ENCODE assay signal across 38 cellular contexts in the genomic region with DNA sequence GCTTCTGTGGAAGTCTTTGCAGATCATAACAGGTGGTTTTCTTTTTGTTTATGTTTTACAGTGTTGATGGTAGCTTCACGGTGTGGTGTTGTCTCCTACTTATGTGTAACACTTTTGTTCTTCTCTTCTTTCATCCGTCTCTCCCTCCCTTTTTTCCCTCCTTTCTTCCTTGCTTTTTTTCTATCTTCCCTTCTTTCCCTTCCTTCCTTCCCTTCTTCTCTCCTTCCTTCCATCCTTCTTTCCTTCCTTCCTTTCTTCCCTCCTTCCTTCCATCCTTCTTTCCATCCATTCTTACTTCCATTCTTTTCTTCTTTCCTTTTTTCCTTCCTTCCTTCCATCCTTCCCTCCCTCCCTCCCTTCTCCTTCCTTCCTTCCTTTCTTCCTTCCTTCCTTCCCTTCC. TPM values are rescaled to one million over a fixed set of nuclear protein-coding genes. Genes with fewer than 3 reads are reported as not detected.
"Had no signal": no experiment of that assay in that cellular context is flagged by ENCODE, and none has a peak within 500 bp of the region (broad histone marks: within the 10 kb centered on the region; RNA-seq: fewer than 3 reads in every experiment).

No MANE protein-coding gene starts in this region.

- H3K4me1 Mint-ChIP-seq: activated naive CD4-positive, alpha-beta T cell treated with anti-CD3 and anti-CD28 coated beads, Interleukin-2, amount 10 ng/mL, durations not matched to agents 7 days and 5 days; activated naive CD4-positive, alpha-beta T cell treated with anti-CD3 and anti-CD28 coated beads, Interleukin-2, amount 50 U/mL, for 24 hours; activated naive CD8-positive, alpha-beta T cell treated with anti-CD3 and anti-CD28 coated beads for 36 hours; activated naive CD8-positive, alpha-beta T cell treated with anti-CD3 and anti-CD28 coated beads, Interleukin-2, amount 10 ng/mL, durations not matched to agents 7 days and 5 days; activated naive CD8-positive, alpha-beta T cell treated with anti-CD3 and anti-CD28 coated beads, Interleukin-2, amount 50 U/mL, for 24 hours; activated T-helper 17 cell treated with anti-CD3 and anti-CD28 coated beads, Interleukin-2, amount 50 U/mL, for 72 hours; central memory CD8-positive, alpha-beta T cell had no signal

- FAIRE-seq: astrocyte, bronchial epithelial cell, colon had no signal

- H3K27ac Mint-ChIP-seq: activated naive CD4-positive, alpha-beta T cell treated with anti-CD3 and anti-CD28 coated beads for 36 hours; activated naive CD4-positive, alpha-beta T cell treated with anti-CD3 and anti-CD28 coated beads, Interleukin-2, amount 10 ng/mL, durations not matched to agents 7 days and 5 days; activated naive CD4-positive, alpha-beta T cell treated with anti-CD3 and anti-CD28 coated beads, Interleukin-2, amount 50 U/mL, for 24 hours; activated naive CD4-positive, alpha-beta T cell treated with anti-CD3 and anti-CD28 coated beads, Interleukin-2, amount 50 U/mL, for 72 hours; activated naive CD8-positive, alpha-beta T cell; activated naive CD8-positive, alpha-beta T cell treated with anti-CD3 and anti-CD28 coated beads for 36 hours; activated naive CD8-positive, alpha-beta T cell treated with anti-CD3 and anti-CD28 coated beads, Interleukin-2, amount 10 ng/mL, durations not matched to agents 7 days and 5 days; activated naive CD8-positive, alpha-beta T cell treated with anti-CD3 and anti-CD28 coated beads, Interleukin-2, amount 50 U/mL, for 24 hours; activated T-cell treated with anti-CD3 and anti-CD28 coated beads, Interleukin-2, amount 50 U/mL, for 24 hours; activated T-cell treated with anti-CD3 and anti-CD28 coated beads, Interleukin-2, amount 50 U/mL, for 72 hours; activated T-helper 1 cell treated with anti-CD3 and anti-CD28 coated beads, Interleukin-12 subunit alpha, Interleukin-12 subunit beta, Interleukin-2, Interleukin-4 antibody, amounts not matched to agents 30 ng/mL and 10 ng/mL and 1 ng/mL, durations not matched to agents 14 hours and 24 hours and 36 hours; activated T-helper 17 cell treated with anti-CD3 and anti-CD28 coated beads, Interleukin-2, amount 50 U/mL, for 72 hours; activated T-helper 2 cell treated with anti-CD3 and anti-CD28 coated beads, Interferon-gamma antibody, Interleukin-2, Interleukin-4, amounts not matched to agents 10 μg/mL and 5 μg/mL and 100 μg/mL, durations not matched to agents 14 hours and 24 hours and 36 hours; brain had no signal

- H3K4me3 ChIP-seq: adrenal gland, ascending aorta, body of pancreas, breast epithelium, cardiac muscle cell had no signal

- H3K36me3 ChIP-seq: adrenal gland, ascending aorta, brain microvascular endothelial cell, breast epithelium, cardiac muscle cell had no signal

- H3K4me1 ChIP-seq: adrenal gland, ascending aorta, body of pancreas, breast epithelium had no signal

- DNase-seq: activated effector memory CD4-positive, alpha-beta T cell treated with Interleukin-2 at 50 U/mL for 16 hours; activated gamma-delta T cell; activated gamma-delta T cell treated with Interleukin-2 at 50 U/mL for 16 hours; activated naive CD4-positive, alpha-beta T cell; activated naive CD4-positive, alpha-beta T cell treated with anti-CD3 and anti-CD28 coated beads for 36 hours; activated naive CD4-positive, alpha-beta T cell treated with anti-CD3 and anti-CD28 coated beads, Interleukin-2, amount 10 ng/mL, durations not matched to agents 7 days and 5 days; activated naive CD4-positive, alpha-beta T cell treated with anti-CD3 and anti-CD28 coated beads, Interleukin-2, amount 50 U/mL, for 16 hours; activated naive CD4-positive, alpha-beta T cell treated with Interleukin-2 at 50 U/mL for 16 hours; activated naive CD8-positive, alpha-beta T cell treated with anti-CD3 and anti-CD28 coated beads for 36 hours; activated naive CD8-positive, alpha-beta T cell treated with anti-CD3 and anti-CD28 coated beads, Interleukin-2, amount 10 ng/mL, durations not matched to agents 7 days and 5 days; activated naive CD8-positive, alpha-beta T cell treated with anti-CD3 and anti-CD28 coated beads, Interleukin-2, amount 50 U/mL, for 24 hours; activated T-cell treated with anti-CD3 and anti-CD28 coated beads, Interleukin-2, amount 50 U/mL, for 24 hours; activated T-cell treated with anti-CD3 and anti-CD28 coated beads, Interleukin-2, amount 50 U/mL, for 4 hours; activated T-cell treated with anti-CD3 and anti-CD28 coated beads, Interleukin-2, amount 50 U/mL, for 48 hours; activated T-cell treated with anti-CD3 and anti-CD28 coated beads, Interleukin-2, amount 50 U/mL, for 72 hours; adrenal gland; amniotic stem cell; amygdala; anterior cingulate cortex; aorta; body of pancreas; brain microvascular endothelial cell; caudate nucleus; cerebellar nuclear complex had no signal

- H3K27me3 Mint-ChIP-seq: activated naive CD4-positive, alpha-beta T cell treated with anti-CD3 and anti-CD28 coated beads, Interleukin-2, amount 10 ng/mL, durations not matched to agents 7 days and 5 days; activated naive CD4-positive, alpha-beta T cell treated with anti-CD3 and anti-CD28 coated beads, Interleukin-2, amount 50 U/mL, for 24 hours; activated naive CD8-positive, alpha-beta T cell treated with anti-CD3 and anti-CD28 coated beads for 36 hours; central memory CD8-positive, alpha-beta T cell had no signal

- H3K9me3 Mint-ChIP-seq: activated naive CD4-positive, alpha-beta T cell treated with anti-CD3 and anti-CD28 coated beads for 36 hours; activated naive CD4-positive, alpha-beta T cell treated with anti-CD3 and anti-CD28 coated beads, Interleukin-2, amount 10 ng/mL, durations not matched to agents 7 days and 5 days; activated naive CD4-positive, alpha-beta T cell treated with anti-CD3 and anti-CD28 coated beads, Interleukin-2, amount 50 U/mL, for 24 hours; activated naive CD8-positive, alpha-beta T cell treated with anti-CD3 and anti-CD28 coated beads for 36 hours; activated naive CD8-positive, alpha-beta T cell treated with anti-CD3 and anti-CD28 coated beads, Interleukin-2, amount 50 U/mL, for 24 hours; activated T-cell treated with anti-CD3 and anti-CD28 coated beads, Interleukin-2, amount 50 U/mL, for 24 hours; activated T-cell treated with anti-CD3 and anti-CD28 coated beads, Interleukin-2, amount 50 U/mL, for 4 hours; activated T-helper 1 cell treated with anti-CD3 and anti-CD28 coated beads, Interleukin-12 subunit alpha, Interleukin-12 subunit beta, Interleukin-2, Interleukin-4 antibody, amounts not matched to agents 30 ng/mL and 10 ng/mL and 1 ng/mL, durations not matched to agents 14 hours and 24 hours and 36 hours; activated T-helper 2 cell treated with anti-CD3 and anti-CD28 coated beads, Interferon-gamma antibody, Interleukin-2, Interleukin-4, amounts not matched to agents 10 μg/mL and 5 μg/mL and 100 μg/mL, durations not matched to agents 14 hours and 24 hours and 36 hours; brain; central memory CD8-positive, alpha-beta T cell had no signal

- H3K9me3 ChIP-seq: adrenal gland, ascending aorta, body of pancreas, breast epithelium had no signal

- H3K27me3 ChIP-seq: adrenal gland, ascending aorta, body of pancreas, brain microvascular endothelial cell, breast epithelium, cardiac muscle cell had no signal

- ATAC-seq: activated naive CD4-positive, alpha-beta T cell treated with anti-CD3 and anti-CD28 coated beads, Interleukin-2, amount 50 U/mL, for 72 hours; activated naive CD8-positive, alpha-beta T cell treated with anti-CD3 and anti-CD28 coated beads, Interleukin-2, amount 50 U/mL, for 24 hours; activated T-cell treated with anti-CD3 and anti-CD28 coated beads, Interleukin-2, amount 50 U/mL, for 4 hours; activated T-cell treated with anti-CD3 and anti-CD28 coated beads, Interleukin-2, amount 50 U/mL, for 72 hours; activated T-helper 17 cell treated with anti-CD3 and anti-CD28 coated beads, Interleukin-2, amount 50 U/mL, for 72 hours; body of pancreas had no signal

- H3K36me3 Mint-ChIP-seq: activated naive CD4-positive, alpha-beta T cell treated with anti-CD3 and anti-CD28 coated beads, Interleukin-2, amount 10 ng/mL, durations not matched to agents 7 days and 5 days; activated naive CD4-positive, alpha-beta T cell treated with anti-CD3 and anti-CD28 coated beads, Interleukin-2, amount 50 U/mL, for 24 hours; activated naive CD4-positive, alpha-beta T cell treated with anti-CD3 and anti-CD28 coated beads, Interleukin-2, amount 50 U/mL, for 72 hours; activated naive CD8-positive, alpha-beta T cell; activated naive CD8-positive, alpha-beta T cell treated with anti-CD3 and anti-CD28 coated beads for 36 hours; activated naive CD8-positive, alpha-beta T cell treated with anti-CD3 and anti-CD28 coated beads, Interleukin-2, amount 10 ng/mL, durations not matched to agents 7 days and 5 days; brain had no signal

- H3K27ac ChIP-seq: adrenal gland, ascending aorta, body of pancreas, brain microvascular endothelial cell, breast epithelium, cardiac muscle cell had no signal

- H3K4me3 Mint-ChIP-seq: activated naive CD4-positive, alpha-beta T cell treated with anti-CD3 and anti-CD28 coated beads for 36 hours; activated naive CD4-positive, alpha-beta T cell treated with anti-CD3 and anti-CD28 coated beads, Interleukin-2, amount 10 ng/mL, durations not matched to agents 7 days and 5 days; activated naive CD4-positive, alpha-beta T cell treated with anti-CD3 and anti-CD28 coated beads, Interleukin-2, amount 50 U/mL, for 24 hours; activated naive CD8-positive, alpha-beta T cell; activated naive CD8-positive, alpha-beta T cell treated with anti-CD3 and anti-CD28 coated beads for 36 hours; activated naive CD8-positive, alpha-beta T cell treated with anti-CD3 and anti-CD28 coated beads, Interleukin-2, amount 10 ng/mL, durations not matched to agents 7 days and 5 days; activated naive CD8-positive, alpha-beta T cell treated with anti-CD3 and anti-CD28 coated beads, Interleukin-2, amount 50 U/mL, for 24 hours; activated T-cell treated with anti-CD3 and anti-CD28 coated beads, Interleukin-2, amount 50 U/mL, for 24 hours; activated T-cell treated with anti-CD3 and anti-CD28 coated beads, Interleukin-2, amount 50 U/mL, for 4 hours; activated T-cell treated with anti-CD3 and anti-CD28 coated beads, Interleukin-2, amount 50 U/mL, for 72 hours; activated T-helper 1 cell treated with anti-CD3 and anti-CD28 coated beads, Interleukin-12 subunit alpha, Interleukin-12 subunit beta, Interleukin-2, Interleukin-4 antibody, amounts not matched to agents 30 ng/mL and 10 ng/mL and 1 ng/mL, durations not matched to agents 14 hours and 24 hours and 36 hours; activated T-helper 17 cell treated with anti-CD3 and anti-CD28 coated beads, Interleukin-2, amount 50 U/mL, for 72 hours; brain; central memory CD8-positive, alpha-beta T cell had no signal

RNA-seq across cellular contexts. Expression of a gene that starts 31.4 kb away (rescaled TPM):
- total RNA-seq: activated naive CD4-positive, alpha-beta T cell treated with anti-CD3 and anti-CD28 coated beads for 36 hours; activated naive CD4-positive, alpha-beta T cell treated with anti-CD3 and anti-CD28 coated beads, Interleukin-2, amount 50 U/mL, for 72 hours; activated naive CD8-positive, alpha-beta T cell treated with anti-CD3 and anti-CD28 coated beads for 36 hours; activated naive CD8-positive, alpha-beta T cell treated with anti-CD3 and anti-CD28 coated beads, Interleukin-2, amount 10 ng/mL, durations not matched to agents 7 days and 5 days; activated T-cell treated with anti-CD3 and anti-CD28 coated beads, Interleukin-2, amount 50 U/mL, for 4 hours; ascending aorta had no signal
